10 cellular contexts compared by ENCODE assay signal in the genomic region with DNA sequence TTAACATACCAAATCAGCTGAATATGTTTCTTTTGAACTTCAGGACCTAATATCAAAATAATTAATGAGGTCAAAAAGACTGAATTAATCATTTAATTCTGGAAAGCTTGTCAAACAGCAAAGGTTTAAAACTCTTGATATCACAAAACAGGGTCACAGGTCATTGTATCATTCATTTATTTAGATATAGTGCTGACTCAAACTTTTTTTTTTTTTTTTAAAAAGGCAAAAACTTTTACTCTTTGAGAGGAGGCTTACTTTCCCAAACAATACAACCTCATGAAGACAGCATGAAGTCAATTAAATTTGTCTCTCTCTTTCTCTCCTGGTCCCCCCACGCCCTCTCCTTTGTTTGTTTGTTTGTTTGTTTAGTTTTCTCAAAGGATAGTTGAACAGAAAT. TPM values are rescaled to one million over a fixed set of nuclear protein-coding genes. Genes with fewer than 3 reads are reported as not detected.
"Had no signal": no experiment of that assay in that cellular context is flagged by ENCODE, and none has a peak within 500 bp of the region (broad histone marks: within the 10 kb centered on the region; RNA-seq: fewer than 3 reads in every experiment).

No MANE protein-coding gene starts in this region.

- H3K27ac ChIP-seq: GM23248, KMS-11 had no signal

- H3K4me2 ChIP-seq: KMS-11 had no signal

- H2AFZ ChIP-seq: GM23248 had no signal

- H3K9ac ChIP-seq: GM23248, KMS-11 had no signal

- H3K4me3 Mint-ChIP-seq: H9 had no signal

- DNase-seq: GM23248, GOT3, H9, HCEC 1CT, Karpas-422, KBM-7 had no signal

- FAIRE-seq: H54, HTR-8/SVneo had no signal

- H3K4me3 ChIP-seq: GM23248 had no signal

RNA-seq across cellular contexts. Expression of a gene that starts 15.6 kb away (rescaled TPM):
- total RNA-seq: GM23248, HT-29 had no signal

RNA-seq across cellular contexts. Expression of a gene that starts 28.0 kb away (rescaled TPM):
- total RNA-seq: HT-29 had no signal
